In genomic region chr17:48626202-48626469, GRCh38 we compare ENCODE assay signal across 10 cellular contexts. TPM values are rescaled to one million over a fixed set of nuclear protein-coding genes. Genes with fewer than 3 reads are reported as not detected.
A peak's percentile ranks its signal among the peaks of the same experiment; 100 is the strongest.
DNase-seq lines count a peak whose midpoint lies in the region; TF ChIP-seq lines count a peak whose summit lies in the region.
"Had no signal": no experiment of that assay in that cellular context is flagged by ENCODE, and none has a peak within 500 bp of the region (broad histone marks: within the 10 kb centered on the region; RNA-seq: fewer than 3 reads in every experiment).

TSS of gene HOXB9 (minus strand) at chr17:48626358. CDS start at chr17:48626269, 89 bp downstream.

- H2AFZ ChIP-seq in GM23248 (peak within 1 kb of the TSS; percentile 50), SK-N-SH (ENCODE audit: low read depth) (peak within 1 kb of the TSS; percentile 60)

- TF ChIP-seq EP300 in SK-N-SH (IDR thresholded peaks at IDR 0.05; ENCODE audit: borderline replicate concordance in 1 of 2, low read depth in 1 of 2, low read length in 1 of 2) = no peak

- WGBS in GM23248 (ENCODE audit: low coverage in 1 of 2, low lambda C conversion rate in 2 of 2, missing lambda C conversion rate in 2 of 2), 2 experiments = 2% methylated on average over 7 to 19 of the region's 19 CpGs
- WGBS in SK-N-SH (ENCODE audit: low lambda C conversion rate) = 2% methylated on average over 6 of the region's 19 CpGs

- H3K4me2 ChIP-seq in GM23248 (ENCODE audit: unreplicated experiment) (peak within 1 kb of the TSS; percentile 62), SK-N-SH (peak within 1 kb of the TSS; percentile 70)

- H3K27ac ChIP-seq in GM23248 (no peak within 1 kb of the TSS), SK-N-SH (ENCODE audit: low read depth in 2 of 2, low read length in 1 of 2) (no peak within 1 kb of the TSS), skeletal muscle tissue (ENCODE audit: low read depth, low read length) (no peak within 1 kb of the TSS)

- H3F3A ChIP-seq in GM23248 (ENCODE audit: insufficient read depth) (no peaks in the 10 kb centered on the region), SK-N-SH (replicated peaks; ENCODE audit: insufficient read depth) (no peaks in the 10 kb centered on the region)

- no peak for TF ChIP-seq CTCF in SK-N-SH (IDR thresholded peaks at IDR 0.05)

- POLR2A ChIA-PET in SK-N-SH (lab: Yijun Ruan, JAX) = no interaction called here

- H3K9me2 ChIP-seq in GM23248 (ENCODE audit: insufficient read depth) (no peaks in the 10 kb centered on the region), SK-N-SH (no peaks in the 10 kb centered on the region)

- H3K79me2 ChIP-seq in GM23248 (ENCODE audit: insufficient read depth) = no peaks in the 10 kb centered on the region
- no peaks in the 10 kb centered on the region for H3K79me2 ChIP-seq in SK-N-SH (ENCODE audit: insufficient read depth)

- H3K9ac ChIP-seq in GM23248 = no peak within 1 kb of the TSS
- no peak within 1 kb of the TSS for H3K9ac ChIP-seq in SK-N-SH
- H3K9ac ChIP-seq in skeletal muscle tissue (ENCODE audit: low read depth in 1 of 3, low read length in 3 of 3) = peak within 1 kb of the TSS in 2 of 3 donors; percentile 40 to 42

- H4K20me1 ChIP-seq in GM23248 (ENCODE audit: insufficient read depth) = no peaks in the 10 kb centered on the region
- H4K20me1 ChIP-seq in SK-N-SH (ENCODE audit: insufficient read depth) = peaks cover 3% of the 10 kb centered on the region; the same call in 1 of the 2 replicates

- no peak for TF ChIP-seq RAD21 in SK-N-SH (IDR thresholded peaks at IDR 0.05; ENCODE audit: low read length)

- CTCF ChIA-PET in SK-N-SH (lab: Yijun Ruan, JAX) = interaction anchor here (0.9 to 7.6 kb wide), 9 partner anchors 8 to 381 kb away, joined by 3 to 50 read pairs (median 4); no protein-coding TSS in a partner anchor

- in situ Hi-C loops in GM23248 (cut with MboI) = no loop called here
- in situ Hi-C loops in KBM-7 (cut with MboI; ENCODE audit: low pct_unique_long_range_greater_than_20kb, low sequenced_read_pairs) = no loop called here

- H3K9me3 ChIP-seq in GM23248 (ENCODE audit: low read depth) (no peaks in the 10 kb centered on the region), SK-N-SH (no peaks in the 10 kb centered on the region), skeletal muscle tissue (ENCODE audit: control insufficient read depth in 3 of 3, low read length in 3 of 3) (no peaks in the 10 kb centered on the region)

- H3K27me3 ChIP-seq in GM23248 (replicated peaks; ENCODE audit: insufficient read depth) (peaks cover 98% of the 10 kb centered on the region), SK-N-SH (ENCODE audit: insufficient read depth) (peaks cover 98% of the 10 kb centered on the region), skeletal muscle tissue (ENCODE audit: control insufficient read depth in 3 of 3, insufficient read depth in 3 of 3, low read length in 3 of 3) (peaks cover 96 to 99% (median 97%) of the 10 kb centered on the region in 3 donors)

- DNase-seq in GM23248 = no peak
- no peak for DNase-seq in SK-N-SH
- no peak for DNase-seq in glomerular endothelial cell (ENCODE audit: extremely low read depth, low read depth, low spot score)
- DNase-seq in NCI-H69 (lab: John Stamatoyannopoulos, UW) = no peak
- DNase-seq in NCI-H774 (lab: John Stamatoyannopoulos, UW) = no peak
- DNase-seq in KBM-7 = no peak
- DNase-seq in islet precursor cell = no peak
- DNase-seq: activated effector memory CD4-positive, alpha-beta T cell treated with Interleukin-2 at 50 U/mL for 16 hours had no signal

- H3K4me3 ChIP-seq in GM23248 (peak within 1 kb of the TSS; percentile 41), SK-N-SH (ENCODE audit: low read depth in 2 of 2, low read length in 1 of 2) (no peak within 1 kb of the TSS), skeletal muscle tissue (ENCODE audit: low read length in 3 of 3) (peak within 1 kb of the TSS; percentile 43 to 57 (median 49))

- H3K4me1 ChIP-seq in GM23248 (ENCODE audit: insufficient read depth) = no peaks in the 10 kb centered on the region
- H3K4me1 ChIP-seq in SK-N-SH (ENCODE audit: control insufficient read depth in 1 of 2, insufficient read depth in 2 of 2, low read depth in 1 of 2, low read length in 1 of 2) = no peaks in the 10 kb centered on the region
- H3K4me1 ChIP-seq in skeletal muscle tissue (ENCODE audit: control insufficient read depth in 3 of 3, insufficient read depth in 3 of 3, low read length in 3 of 3) = peaks cover 12 to 15% (median 13%) of the 10 kb centered on the region in 3 donors

- no peaks in the 10 kb centered on the region for H3K36me3 ChIP-seq in GM23248 (ENCODE audit: low read depth)
- H3K36me3 ChIP-seq in SK-N-SH (replicated peaks in 1 of 2; ENCODE audit: control insufficient read depth in 1 of 2, insufficient read depth in 2 of 2, low read length in 1 of 2) = no peaks in the 10 kb centered on the region
- H3K36me3 ChIP-seq in skeletal muscle tissue (ENCODE audit: control insufficient read depth in 3 of 3, insufficient read depth in 3 of 3, low read length in 3 of 3) = no peaks in the 10 kb centered on the region

TF ChIP-seq in SK-N-SH, 30 proteins besides CTCF, POLR2A, EP300 and RAD21 (continues in another document):
- no peak for TF ChIP-seq USF2 (IDR thresholded peaks at IDR 0.05; ENCODE audit: borderline replicate concordance, low read depth, low read length)
- TF ChIP-seq FOXJ3 (CRISPR knock-in tag; IDR thresholded peaks at IDR 0.05) = no peak
- no peak for TF ChIP-seq NRF1 (IDR thresholded peaks at IDR 0.05; ENCODE audit: low read depth, low read length)
- no peak for TF ChIP-seq JUND (IDR thresholded peaks at IDR 0.05)
- TF ChIP-seq RXRA (IDR thresholded peaks at IDR 0.05; ENCODE audit: borderline replicate concordance, low read depth) = no peak
- TF ChIP-seq ELF1 (IDR thresholded peaks at IDR 0.05) = no peak
- no peak for TF ChIP-seq ZBTB33 (IDR thresholded peaks at IDR 0.05; ENCODE audit: borderline replicate concordance, low read depth)
- no peak for TF ChIP-seq USF1 (IDR thresholded peaks at IDR 0.05; ENCODE audit: borderline replicate concordance, low read depth)
- no peak for TF ChIP-seq RFX5 (IDR thresholded peaks at IDR 0.05; ENCODE audit: low read length)
- no peak for TF ChIP-seq REST (IDR thresholded peaks at IDR 0.05; ENCODE audit: low read depth, low read length)
- TF ChIP-seq GATA2 (CRISPR knock-in tag; IDR thresholded peaks at IDR 0.05) = no peak

RNA-seq across cellular contexts. Expression of gene HOXB9, which starts in this region (rescaled TPM):
- not detected in 2 replicates for total RNA-seq in GM23248 (2014; rRNA removed; shearing (Covaris generic))
- polyA plus RNA-seq in GM23248 (2016; fragmentation: Nextera tagmentation; extraction: Ambion mirVana) (not detected in 2 replicates), SK-N-SH (2012; rRNA removed) (not detected in 2 replicates)
- polyA plus RNA-seq in SK-N-SH (2012; cell fraction: cytosol; rRNA removed) = not detected in 2 replicates
- polyA plus RNA-seq in SK-N-SH (2012; cell fraction: nucleus; rRNA removed) = not detected in 2 replicates
- total RNA-seq in glomerular endothelial cell (14.5 and 16.7 TPM in 2 replicates), skeletal muscle tissue (not detected)
- total RNA-seq: pulmonary artery endothelial cell had no signal

Comparison
In these comparisons a context has a peak if more than half of its experiments do, and no peak if none do; other contexts are left out.
1. RNA of gene HOXB9 (total RNA-seq): 14.5 to 16.7 TPM in glomerular endothelial cell; not detected in GM23248 and not detected in skeletal muscle tissue (single experiment); every median in the first group is over 10 times any median in the second.
2. H3K4me3 ChIP-seq: peak in GM23248 (single experiment) and skeletal muscle tissue (3 of 3); none in SK-N-SH (0 of 2).
3. H3K9ac ChIP-seq: peak in skeletal muscle tissue (2 of 3); none in GM23248 (single experiment) and SK-N-SH (single experiment).